In the genomic region with DNA sequence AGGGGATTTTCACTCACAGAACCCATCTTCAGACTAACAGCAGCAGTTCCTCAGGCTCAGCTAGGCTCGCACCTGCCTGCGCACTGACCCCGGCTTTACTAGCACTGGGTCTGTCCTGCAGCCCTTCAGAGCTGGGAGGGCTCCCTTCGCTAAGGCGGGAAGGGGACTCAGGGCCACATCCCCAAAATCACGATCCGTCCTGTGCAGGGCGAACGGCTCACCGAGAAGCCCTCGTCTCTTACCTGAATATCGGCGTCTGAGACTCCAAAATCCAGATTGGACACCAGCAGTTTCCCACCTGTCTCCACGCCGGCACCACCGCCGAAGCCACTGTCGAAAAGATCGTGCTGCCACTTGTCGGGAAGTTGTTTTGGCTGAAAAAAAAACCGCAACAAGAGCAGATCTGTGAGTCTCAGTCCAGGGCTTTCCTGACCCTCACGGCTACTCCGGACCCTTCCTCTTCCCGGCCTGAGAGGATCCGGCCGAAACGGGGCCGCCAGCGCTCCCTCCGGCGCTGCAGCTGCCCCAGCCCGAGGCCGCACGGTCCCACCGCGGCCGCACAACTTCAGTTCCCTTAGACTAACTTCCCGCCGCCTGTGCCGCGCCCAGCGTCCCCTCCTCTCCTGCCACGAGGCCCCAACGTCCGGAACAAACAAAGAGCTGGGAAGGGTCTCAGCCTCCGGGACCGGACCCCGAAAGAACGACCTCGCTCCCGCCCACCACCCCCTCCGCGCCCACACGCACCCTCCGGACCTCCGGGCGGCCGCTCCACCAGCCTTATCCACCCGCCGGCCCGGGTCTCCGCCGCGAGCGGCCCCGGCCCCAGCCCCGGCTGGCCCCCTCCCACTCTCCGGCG, we compare ENCODE assay signal across 8 cellular contexts. TPM values are rescaled to one million over a fixed set of nuclear protein-coding genes. Genes with fewer than 3 reads are reported as not detected.
DNase-seq lines count a peak whose midpoint lies in the region; ATAC-seq, FAIRE-seq and TF ChIP-seq lines count a peak whose summit lies in the region.

No MANE protein-coding gene starts in this region.

- no peaks in the 10 kb centered on the region for H3K9me3 ChIP-seq in OCI-LY3 (ENCODE audit: insufficient read depth, low read length)

- H3K4me2 ChIP-seq in OCI-LY3 (ENCODE audit: low read length): peak overlapping the region; percentile 94

- no peaks in the 10 kb centered on the region for H3K36me3 Mint-ChIP-seq in natural killer cell

- H3K27me3 ChIP-seq in ACC112 (ENCODE audit: insufficient read depth, low read length) (no peaks in the 10 kb centered on the region), OCI-LY3 (ENCODE audit: low read depth, low read length) (no peaks in the 10 kb centered on the region)

- H3K4me3 ChIP-seq in ACC112 (ENCODE audit: low read depth, low read length) (peak overlapping the region; percentile 99), OCI-LY3 (ENCODE audit: low read length) (peak overlapping the region; percentile 99), coronary artery (peak overlapping the region; percentile 100)

- H3K27ac ChIP-seq in ACC112 (ENCODE audit: low read depth, low read length): peak overlapping the region; percentile 78
- peak overlapping the region; percentile 52 for H3K27ac ChIP-seq in OCI-LY3 (ENCODE audit: low read length)
- H3K27ac ChIP-seq in coronary artery: peak overlapping the region in 1 of 2 donors; percentile 99

- no peak for DNase-seq in coronary artery (ENCODE audit: low spot score)
- no peak for DNase-seq in natural killer cell
- no peak for DNase-seq in GM19239 (ENCODE audit: insufficient read length, low spot score)
- DNase-seq in hepatic stellate cell (ENCODE audit: low spot score): no peak
- DNase-seq in GM10266 (ENCODE audit: extremely low spot score): no peak

- TF ChIP-seq CTCF in OCI-LY3 (IDR thresholded peaks at IDR 0.05; ENCODE audit: low read depth, low read length) (no peak), coronary artery (IDR thresholded peaks at IDR 0.05) (no peak), natural killer cell (IDR thresholded peaks at IDR 0.05) (no peak), GM10266 (IDR thresholded peaks at IDR 0.05; ENCODE audit: control insufficient read depth, insufficient read depth, low read depth, missing control alignments) (no peak)

- peak overlapping the region; percentile 93 to 96 for H3K27ac Mint-ChIP-seq in natural killer cell

- intact Hi-C loops in natural killer cell (cut with micrococcal nuclease): no loop called here

- H3K9ac ChIP-seq in OCI-LY3 (ENCODE audit: low read length): peak overlapping the region; percentile 98

- H3K27me3 Mint-ChIP-seq in natural killer cell (ENCODE audit: low read depth in 2 of 2): no peaks in the 10 kb centered on the region

- H3K4me3 Mint-ChIP-seq in natural killer cell: peak overlapping the region; percentile 84

- H3K36me3 ChIP-seq in ACC112 (ENCODE audit: insufficient read depth, low read length) (peaks cover 31% of the 10 kb centered on the region; the same call in 1 of the 2 replicates), OCI-LY3 (replicated peaks; ENCODE audit: low read depth, low read length) (peaks cover 51% of the 10 kb centered on the region)

- ATAC-seq in GM19328 (IDR thresholded peaks at IDR 0.05; ENCODE audit: unreplicated experiment) (peak; percentile 6), natural killer cell (peak in 1 of 3 donors; percentile 1)

- H3K4me1 ChIP-seq in ACC112 (ENCODE audit: control insufficient read depth, insufficient read depth, low read length, unreplicated experiment): peaks cover 22% of the 10 kb centered on the region
- peaks cover 11% of the 10 kb centered on the region for H3K4me1 ChIP-seq in OCI-LY3 (ENCODE audit: low read length)

- peak overlapping the region; percentile 32 for H2AFZ ChIP-seq in ACC112 (ENCODE audit: low read length, unreplicated experiment)
- no peak overlapping the region for H2AFZ ChIP-seq in OCI-LY3 (ENCODE audit: low read depth, low read length)

- no peaks in the 10 kb centered on the region for H3K9me3 Mint-ChIP-seq in natural killer cell

- H4K20me1 ChIP-seq in OCI-LY3 (ENCODE audit: insufficient read depth, low read length): 0 out of 2 replicates have a peak, but pooled peaks cover under 1% of the 10 kb centered on the region

- no peak for FAIRE-seq in GM19239 (lab: Jason Lieb, UNC)

- peaks cover 10 to 21% of the 10 kb centered on the region in 2 donors for H3K4me1 Mint-ChIP-seq in natural killer cell

- H3K79me2 ChIP-seq in ACC112 (ENCODE audit: control insufficient read depth, insufficient read depth, low read length, unreplicated experiment) (peaks cover 54% of the 10 kb centered on the region), OCI-LY3 (ENCODE audit: low read length) (peaks cover 74% of the 10 kb centered on the region)

RNA-seq across cellular contexts. Expression of gene ALYREF, which starts 0.7 kb away (rescaled TPM):
- 100 to 1,000 TPM in 2 of 3 donors, 10 to 100 TPM in 1; 91.5 to 115 (median 105) TPM for total RNA-seq in natural killer cell

RNA-seq across cellular contexts. Expression of gene ANAPC11, which starts 0.8 kb away (rescaled TPM):
- total RNA-seq in natural killer cell: 10 to 100 TPM; 40.1 to 50.9 (median 41.5) TPM

RNA-seq across cellular contexts. Expression of gene NPB, which starts 11.4 kb away (rescaled TPM):
- under 1 TPM in 2 of 3 donors, not detected in 1; 0.18 to 0.31 TPM for total RNA-seq in natural killer cell

RNA-seq across cellular contexts. Expression of gene ARHGDIA, which starts 19.5 kb away (rescaled TPM):
- total RNA-seq in natural killer cell: 100 to 1,000 TPM; 600 to 824 (median 689) TPM

RNA-seq across cellular contexts. Expression of gene PCYT2, which starts 20.5 kb away (rescaled TPM):
- 10 to 100 TPM; 30.6 to 34.4 (median 34.2) TPM for total RNA-seq in natural killer cell
